In the genomic region with DNA sequence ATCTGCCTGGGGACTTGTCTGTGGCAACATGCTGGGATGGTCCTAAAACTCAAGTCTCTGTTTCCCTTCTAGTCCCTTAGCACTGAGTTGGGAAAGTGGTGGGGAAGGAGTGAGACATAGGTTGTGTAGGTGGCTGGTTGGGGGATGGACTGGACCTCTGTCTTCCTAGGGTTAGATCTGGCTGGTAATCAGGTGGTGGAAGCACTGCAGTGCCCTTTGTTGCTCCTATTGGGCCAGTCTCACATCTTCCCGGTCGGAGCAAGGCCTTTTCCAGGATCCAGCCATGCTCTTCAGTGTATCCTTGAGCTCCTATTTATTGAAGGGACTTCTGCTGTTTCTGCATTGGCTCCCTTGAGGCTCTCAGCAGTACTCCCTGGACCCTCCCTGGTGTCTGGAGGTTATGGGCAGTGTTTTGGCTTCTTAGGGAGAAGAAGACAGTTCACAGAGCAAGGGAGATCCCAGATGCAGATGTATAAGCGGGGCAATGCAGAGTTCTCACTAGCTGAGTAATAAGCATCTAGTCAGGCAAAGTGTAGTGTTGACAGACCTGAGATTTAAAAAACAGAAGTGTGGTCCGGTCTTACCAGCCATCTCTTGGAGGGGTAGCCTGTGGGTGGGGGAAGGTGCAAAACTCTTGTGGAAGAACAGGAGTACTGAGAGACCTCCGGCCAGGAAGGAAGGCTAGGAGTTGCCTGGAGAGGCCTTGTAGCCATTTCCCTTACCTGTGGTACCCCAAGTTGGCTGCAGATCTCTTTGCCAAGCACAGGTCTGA, we compare ENCODE assay signal across 8 cellular contexts. TPM values are rescaled to one million over a fixed set of nuclear protein-coding genes. Genes with fewer than 3 reads are reported as not detected.
DNase-seq lines count a peak whose midpoint lies in the region; ATAC-seq and TF ChIP-seq lines count a peak whose summit lies in the region.

No MANE protein-coding gene starts in this region.

- H3K27me3 ChIP-seq in KMS-11 (ENCODE audit: insufficient read depth, low read depth), result no peaks in the 10 kb centered on the region

- peak overlapping the region; percentile 77; the same call in 1 of the 2 replicates for H3K9ac ChIP-seq in KMS-11

- peak overlapping the region; percentile 85 to 96 (median 94) for H3K27ac Mint-ChIP-seq in naive thymus-derived CD8-positive, alpha-beta T cell

- H3K27me3 Mint-ChIP-seq in naive thymus-derived CD8-positive, alpha-beta T cell, result no peaks in the 10 kb centered on the region

- H3K79me2 ChIP-seq in KMS-11 (ENCODE audit: insufficient read depth, low read depth), result peaks cover 65% of the 10 kb centered on the region

- H3K4me3 ChIP-seq in KMS-11 (IDR thresholded peaks at IDR 0.05; ENCODE audit: insufficient read depth, low read depth, low read length) (no peak overlapping the region), cardiac fibroblast (replicated peaks in 1 of 2; ENCODE audit: low read depth in 2 of 2, low read length in 2 of 2) (peak overlapping the region; percentile 92 to 95)

- peaks cover 18 to 63% (median 52%) of the 10 kb centered on the region in 4 donors for H3K4me1 Mint-ChIP-seq in naive thymus-derived CD8-positive, alpha-beta T cell

- no peaks in the 10 kb centered on the region for H3K9me3 Mint-ChIP-seq in naive thymus-derived CD8-positive, alpha-beta T cell

- H3K36me3 Mint-ChIP-seq in naive thymus-derived CD8-positive, alpha-beta T cell, result peaks cover 0 to 3% (median 0%) of the 10 kb centered on the region in 3 donors

- ATAC-seq in naive thymus-derived CD8-positive, alpha-beta T cell, result no peak

- H3K4me2 ChIP-seq in KMS-11, result peak overlapping the region; percentile 88

- H3K4me1 ChIP-seq in KMS-11 (ENCODE audit: low read depth, poor library complexity, severe bottlenecking), result peaks cover 37% of the 10 kb centered on the region

- POLR2A ChIA-PET in naive thymus-derived CD8-positive, alpha-beta T cell (lab: Charles Lee), result interaction anchor here (0.6 to 3.1 kb wide), 7 partner anchors 10 to 52 kb away, joined by 3 to 14 read pairs (median 5); partner anchors contain the start of genes EDC4, RANBP10 and TSNAXIP1

- no peaks in the 10 kb centered on the region for H3K36me3 ChIP-seq in KMS-11 (ENCODE audit: insufficient read depth)

- TF ChIP-seq CTCF in C4-2B (conservative IDR thresholded peaks at IDR 0.05), result no peak
- no peak for TF ChIP-seq CTCF in KMS-11 (conservative IDR thresholded peaks at IDR 0.05; ENCODE audit: low read depth, low read length)
- no peak for TF ChIP-seq CTCF in cardiac fibroblast (IDR thresholded peaks at IDR 0.05; ENCODE audit: low read depth, low read length)

- H4K20me1 ChIP-seq in KMS-11 (ENCODE audit: insufficient read depth), result no peaks in the 10 kb centered on the region

- peak overlapping the region; percentile 80 to 96 (median 88) for H3K4me3 Mint-ChIP-seq in naive thymus-derived CD8-positive, alpha-beta T cell

- peak overlapping the region; percentile 51; the same call in 1 of the 2 replicates for H2AFZ ChIP-seq in KMS-11 (ENCODE audit: low read depth)

- peak overlapping the region; percentile 95 for H3K27ac ChIP-seq in C4-2B
- H3K27ac ChIP-seq in KMS-11, result peak overlapping the region; percentile 58

- no peak for DNase-seq in cardiac fibroblast (ENCODE audit: low read depth in 2 of 2)
- DNase-seq in naive thymus-derived CD8-positive, alpha-beta T cell, result no peak
- no peak for DNase-seq in activated gamma-delta T cell (lab: John Stamatoyannopoulos, UW)
- no peak for DNase-seq in NCI-H1417 treated with DMSO at 0.1 percent for 48 hours (lab: John Stamatoyannopoulos, UW)
- no peak for DNase-seq in effector CD4-positive, alpha-beta T cell
- DNase-seq in SHP77 (lab: John Stamatoyannopoulos, UW), result no peak

RNA-seq across cellular contexts. Expression of gene NUTF2, which starts 1.3 kb away (rescaled TPM):
- total RNA-seq in naive thymus-derived CD8-positive, alpha-beta T cell, result 10 to 100 TPM; 37.0 to 40.6 TPM
- 100 to 1,000 TPM; 109 to 124 (median 114) TPM for polyA plus RNA-seq in naive thymus-derived CD8-positive, alpha-beta T cell

RNA-seq across cellular contexts. Expression of gene CENPT, which starts 2.0 kb away (rescaled TPM):
- 100 to 1,000 TPM; 108 to 117 TPM for total RNA-seq in naive thymus-derived CD8-positive, alpha-beta T cell
- polyA plus RNA-seq in naive thymus-derived CD8-positive, alpha-beta T cell, result 10 to 100 TPM; 11.8 to 17.8 (median 13.1) TPM

RNA-seq across cellular contexts. Expression of gene THAP11, which starts 3.4 kb away (rescaled TPM):
- total RNA-seq in naive thymus-derived CD8-positive, alpha-beta T cell, result 10 to 100 TPM; 63.8 to 63.9 TPM
- 100 to 1,000 TPM; 132 to 158 (median 143) TPM for polyA plus RNA-seq in naive thymus-derived CD8-positive, alpha-beta T cell

RNA-seq across cellular contexts. Expression of gene EDC4, which starts 27.4 kb away (rescaled TPM):
- 100 to 1,000 TPM; 123 to 136 TPM for total RNA-seq in naive thymus-derived CD8-positive, alpha-beta T cell
- polyA plus RNA-seq in naive thymus-derived CD8-positive, alpha-beta T cell, result 10 to 100 TPM; 22.7 to 44.0 (median 40.8) TPM

RNA-seq across cellular contexts. Expression of gene TSNAXIP1, which starts 38.8 kb away (rescaled TPM):
- 1 to 10 TPM; 1.0 to 1.2 TPM for total RNA-seq in naive thymus-derived CD8-positive, alpha-beta T cell
- polyA plus RNA-seq in naive thymus-derived CD8-positive, alpha-beta T cell, result under 1 TPM in 1 of 3 donors, not detected in 2; 0.14 TPM
